8 cellular contexts compared by ENCODE assay signal in the genomic region with DNA sequence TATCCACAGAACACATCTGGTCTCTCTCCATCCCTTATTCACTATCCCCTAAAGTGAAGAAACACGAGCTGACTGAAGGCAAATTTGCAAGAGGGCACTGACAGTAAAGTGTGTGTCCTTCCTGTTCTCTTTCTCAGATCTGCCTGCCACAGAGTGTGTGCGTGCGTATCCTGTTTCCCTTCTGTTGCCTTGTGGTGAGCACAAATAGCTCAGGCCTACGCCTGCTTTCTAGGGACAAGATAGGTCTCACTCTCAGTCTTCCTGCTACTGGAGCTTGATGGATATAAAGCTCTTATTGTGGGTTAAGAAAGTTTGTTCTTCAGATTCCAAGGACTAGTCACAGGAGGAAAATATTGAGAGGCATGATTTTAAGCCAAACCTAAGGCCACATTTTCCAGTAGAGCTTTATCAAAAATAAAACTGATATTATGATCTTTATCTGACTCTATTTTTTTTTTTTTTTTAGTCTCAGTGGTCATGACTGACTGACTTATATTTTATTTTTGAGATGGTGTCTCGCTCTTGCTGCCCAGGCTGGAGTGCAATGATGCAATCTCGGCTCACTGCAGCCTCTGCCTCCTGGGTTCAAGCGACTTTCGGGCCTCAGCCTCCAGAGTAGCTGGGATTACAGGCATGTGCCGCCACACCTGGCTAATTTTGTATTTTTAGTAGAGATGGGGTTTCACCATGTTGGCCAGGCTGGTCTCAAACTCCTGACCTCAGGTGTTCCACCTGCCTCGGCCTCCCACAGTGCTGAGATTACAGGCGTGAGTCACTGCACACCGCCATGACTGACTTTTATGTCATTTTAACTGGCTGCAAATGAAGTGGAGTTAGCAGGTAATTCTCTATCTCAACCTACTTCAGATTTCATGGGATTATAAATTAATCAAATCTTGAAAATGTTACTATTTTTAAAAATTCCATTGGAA.
DNase-seq lines count a peak whose midpoint lies in the region; ATAC-seq and TF ChIP-seq lines count a peak whose summit lies in the region.
"Had no signal": no experiment of that assay in that cellular context is flagged by ENCODE, and none has a peak within 500 bp of the region (broad histone marks: within the 10 kb centered on the region; RNA-seq: fewer than 3 reads in every experiment).

No MANE protein-coding gene starts in this region.

- no peaks in the 10 kb centered on the region for H3K27me3 ChIP-seq in IMR-90 (ENCODE audit: control insufficient read depth, insufficient read depth, low read length)
- H3K27me3 ChIP-seq: ascending aorta had no signal

- no peak overlapping the region for H3K4me3 ChIP-seq in IMR-90 (ENCODE audit: insufficient read depth, low read depth, low read length)
- H3K4me3 ChIP-seq in fibroblast of mammary gland (ENCODE audit: control insufficient read depth, low read depth, low read length), result no peak overlapping the region
- H3K4me3 ChIP-seq: ascending aorta had no signal

- CTCF ChIA-PET in IMR-90 (lab: Yijun Ruan, JAX), result no interaction called here

- H4K5ac ChIP-seq in IMR-90 (ENCODE audit: low read depth, low read length), result no peak overlapping the region

- no peaks in the 10 kb centered on the region for H4K20me1 ChIP-seq in IMR-90 (ENCODE audit: insufficient read depth, low read length)

- DNase-seq in IMR-90 (peak; percentile 85), fibroblast of mammary gland (ENCODE audit: low read depth) (peak; percentile 51), AG08396 (ENCODE audit: low spot score) (no peak)
- peak; percentile 12 for DNase-seq in activated CD4-positive, alpha-beta T cell treated with anti-CD3 and anti-CD28 coated beads, Interleukin-2, amount 50 U/mL, for 1 hour
- peak; percentile 34 for DNase-seq in stimulated activated CD4-positive, alpha-beta T cell treated with anti-CD3 and anti-CD28 coated beads, Interleukin-4, amount 100 ng/mL, for 24 hours

- H3K9ac ChIP-seq in IMR-90 (ENCODE audit: low read depth, low read length), result no peak overlapping the region

- H3K36me3 ChIP-seq in IMR-90 (ENCODE audit: control insufficient read depth, insufficient read depth, low read length), result no peaks in the 10 kb centered on the region

- H2AFZ ChIP-seq in IMR-90 (replicated peaks; ENCODE audit: low read length, poor library complexity), result no peak overlapping the region

- no peak overlapping the region for H3K14ac ChIP-seq in IMR-90 (replicated peaks; ENCODE audit: low read depth, low read length)

- H2BK15ac ChIP-seq in IMR-90 (ENCODE audit: low read depth, low read length), result no peak overlapping the region

- ATAC-seq in GM18498 (IDR thresholded peaks at IDR 0.05; ENCODE audit: unreplicated experiment), result peak; percentile 98
- peak; percentile 99 for ATAC-seq in GM21619 (IDR thresholded peaks at IDR 0.05; ENCODE audit: unreplicated experiment)
- ATAC-seq in IMR-90 (ENCODE audit: low read depth), result peak; percentile 71

- no peaks in the 10 kb centered on the region for H3K9me3 ChIP-seq in IMR-90 (ENCODE audit: control insufficient read depth, insufficient read depth, low read length)
- H3K9me3 ChIP-seq: ascending aorta had no signal

- dilution Hi-C loops in IMR-90 (cut with HindIII; ENCODE audit: low sequenced_read_pairs, unreplicated experiment), result no loop called here

- peaks cover 5% of the 10 kb centered on the region for H3K4me1 ChIP-seq in IMR-90 (ENCODE audit: control insufficient read depth, insufficient read depth, low read length)
- H3K4me1 ChIP-seq: ascending aorta had no signal

- TF ChIP-seq POLR2A in IMR-90 (IDR thresholded peaks at IDR 0.05; ENCODE audit: low read depth, low read length), result no peak

- no TSS peak for BruUV-seq in IMR-90 (replicated peaks; lab: Mats Ljungman, UMichigan)

- H2AK5ac ChIP-seq in IMR-90 (ENCODE audit: low read depth, low read length), result no peak overlapping the region

- H3K4me2 ChIP-seq in IMR-90 (ENCODE audit: low read depth, low read length), result no peak overlapping the region; the same call in 1 of the 2 replicates

- no peak overlapping the region for H4K8ac ChIP-seq in IMR-90 (ENCODE audit: low read depth in 2 of 2, low read length in 2 of 2)

- in situ Hi-C loops in IMR-90 (cut with MboI; ENCODE audit: low sequenced_read_pairs), result no loop called here

- H3K18ac ChIP-seq in IMR-90 (ENCODE audit: low read depth, low read length), result no peak overlapping the region

- no peak overlapping the region for H3K23ac ChIP-seq in IMR-90 (ENCODE audit: low read depth, low read length)

- no peak overlapping the region for H2AK9ac ChIP-seq in IMR-90 (replicated peaks; ENCODE audit: low read depth, low read length, poor library complexity)

- no peak overlapping the region for H3K27ac ChIP-seq in IMR-90 (ENCODE audit: insufficient read depth, low read length)
- H3K27ac ChIP-seq: ascending aorta had no signal

- no peaks in the 10 kb centered on the region for H3K79me1 ChIP-seq in IMR-90 (ENCODE audit: low read depth in 1 of 2, low read length in 2 of 2)

- no peak for TF ChIP-seq RAD21 in IMR-90 (IDR thresholded peaks at IDR 0.05; ENCODE audit: low read length)

- peaks cover 4% of the 10 kb centered on the region; the same call in 1 of the 2 replicates for H3K9me1 ChIP-seq in IMR-90 (ENCODE audit: insufficient read depth, low read length)

- H2BK20ac ChIP-seq in IMR-90 (ENCODE audit: low read depth, low read length), result no peak overlapping the region

- WGBS in IMR-90 (ENCODE audit: extremely low coverage in 2 of 2, insufficient read length in 1 of 2), 2 experiments, result no CpG with 5 or more reads among the region's 12 CpGs

- no peak overlapping the region for H3K56ac ChIP-seq in IMR-90 (ENCODE audit: extremely low read depth, insufficient read depth, low read length)

- no peak overlapping the region for H2BK120ac ChIP-seq in IMR-90 (ENCODE audit: low read depth, low read length)

- intact Hi-C loops in IMR-90 (cut with micrococcal nuclease), result no loop called here

- no peak overlapping the region for H3K4ac ChIP-seq in IMR-90 (ENCODE audit: low read depth, low read length)

- POLR2A ChIA-PET in IMR-90 (lab: Charles Lee; ENCODE audit: unreplicated experiment), result no interaction called here

- H2BK5ac ChIP-seq in IMR-90 (ENCODE audit: low read depth, low read length, poor library complexity, severe bottlenecking), result no peak overlapping the region

- TF ChIP-seq CTCF in IMR-90 (conservative IDR thresholded peaks at IDR 0.05; ENCODE audit: low read depth, low read length), result no peak
- TF ChIP-seq CTCF in fibroblast of mammary gland (conservative IDR thresholded peaks at IDR 0.05; ENCODE audit: control insufficient read depth, insufficient read depth, low read depth, low read length), result no peak

- no peak overlapping the region for H4K91ac ChIP-seq in IMR-90 (ENCODE audit: insufficient read depth, low read depth, low read length)

TF ChIP-seq in IMR-90, 13 proteins besides CTCF, POLR2A, EP300 and RAD21:
- no peak for TF ChIP-seq NFE2L2 (IDR thresholded peaks at IDR 0.05; ENCODE audit: low read depth, low read length)
- TF ChIP-seq BHLHE40 (IDR thresholded peaks at IDR 0.05; ENCODE audit: low read depth, low read length), result 0 out of 2 replicates have a peak, but pooled peaks have one; percentile 7
